Comparison of ENCODE assay signal across 19 cellular contexts in genomic region chr2:150051004-150051403, GRCh38.
DNase-seq lines count a peak whose midpoint lies in the region; ATAC-seq and TF ChIP-seq lines count a peak whose summit lies in the region.
"Had no signal": no experiment of that assay in that cellular context is flagged by ENCODE, and none has a peak within 500 bp of the region (broad histone marks: within the 10 kb centered on the region; RNA-seq: fewer than 3 reads in every experiment).

No MANE protein-coding gene starts in this region.

- ATAC-seq in GM18519 (IDR thresholded peaks at IDR 0.05; ENCODE audit: low FRiP score, unreplicated experiment) (peak; percentile 49), GM19468 (IDR thresholded peaks at IDR 0.05; ENCODE audit: extremely low read depth, unreplicated experiment) (peak; percentile 14), HG03342 (IDR thresholded peaks at IDR 0.05; ENCODE audit: unreplicated experiment) (peak; percentile 78)
- ATAC-seq: GM23338, left lung, natural killer cell, WTC11 had no signal

- H3K9me3 ChIP-seq in smooth muscle cell (replicated peaks; ENCODE audit: low read depth) (no peaks in the 10 kb centered on the region), GM23248 (ENCODE audit: low read depth) (no peaks in the 10 kb centered on the region), ascending aorta (no peaks in the 10 kb centered on the region)
- H3K9me3 ChIP-seq: left lung, right atrium auricular region, stomach, tibial nerve had no signal

- H3K4me3 ChIP-seq in smooth muscle cell = no peak overlapping the region
- no peak overlapping the region for H3K4me3 ChIP-seq in GM23248
- H3K4me3 ChIP-seq in ascending aorta = no peak overlapping the region
- H3K4me3 ChIP-seq: GM23338, left lung, right atrium auricular region, stomach, tibial nerve had no signal

- no peaks in the 10 kb centered on the region for H3K79me2 ChIP-seq in smooth muscle cell (ENCODE audit: low read depth)
- no peaks in the 10 kb centered on the region for H3K79me2 ChIP-seq in GM23248 (ENCODE audit: insufficient read depth)

- H3K27ac ChIP-seq in smooth muscle cell (ENCODE audit: low read depth) (no peak overlapping the region), GM23248 (no peak overlapping the region), ascending aorta (no peak overlapping the region)
- H3K27ac ChIP-seq: left lung, right atrium auricular region, stomach, tibial nerve had no signal

- intact Hi-C loops in ascending aorta (cut with DNase I) = no loop called here

- no peaks in the 10 kb centered on the region for H3K36me3 ChIP-seq in smooth muscle cell (ENCODE audit: low read depth)
- no peaks in the 10 kb centered on the region for H3K36me3 ChIP-seq in GM23248 (ENCODE audit: low read depth)
- H3K36me3 ChIP-seq in ascending aorta = no peaks in the 10 kb centered on the region
- H3K36me3 ChIP-seq: left lung, right atrium auricular region, stomach, tibial nerve had no signal

- no peaks in the 10 kb centered on the region for H3K27me3 ChIP-seq in smooth muscle cell (ENCODE audit: low read depth)
- no peaks in the 10 kb centered on the region for H3K27me3 ChIP-seq in GM23248 (replicated peaks; ENCODE audit: insufficient read depth)
- H3K27me3 ChIP-seq in ascending aorta = no peaks in the 10 kb centered on the region
- H3K27me3 ChIP-seq: left lung, right atrium auricular region, stomach, tibial nerve had no signal

- no peaks in the 10 kb centered on the region for H3F3A ChIP-seq in smooth muscle cell (ENCODE audit: low read depth)
- peaks cover 10% of the 10 kb centered on the region for H3F3A ChIP-seq in GM23248 (ENCODE audit: insufficient read depth)

- H4K20me1 ChIP-seq in smooth muscle cell (ENCODE audit: low read depth) (no peaks in the 10 kb centered on the region), GM23248 (ENCODE audit: insufficient read depth) (no peaks in the 10 kb centered on the region)

- in situ Hi-C loops in GM23248 (cut with MboI) = no loop called here

- H2AFZ ChIP-seq in smooth muscle cell (ENCODE audit: low read depth) (no peak overlapping the region), GM23248 (no peak overlapping the region)
- H2AFZ ChIP-seq: GM23338 had no signal

- no peak for TF ChIP-seq CTCF in smooth muscle cell (IDR thresholded peaks at IDR 0.05; ENCODE audit: borderline replicate concordance, insufficient read depth, poor library complexity, severe bottlenecking)
- no peak for TF ChIP-seq CTCF in ascending aorta (IDR thresholded peaks at IDR 0.05)

- peaks cover 11% of the 10 kb centered on the region for H3K4me1 ChIP-seq in smooth muscle cell (ENCODE audit: low read depth)
- H3K4me1 ChIP-seq in GM23248 (ENCODE audit: insufficient read depth) = peaks cover 20% of the 10 kb centered on the region
- H3K4me1 ChIP-seq in ascending aorta = no peaks in the 10 kb centered on the region
- H3K4me1 ChIP-seq: left lung, right atrium auricular region, stomach, tibial nerve had no signal

- H3K9ac ChIP-seq in smooth muscle cell (ENCODE audit: low read depth) (no peak overlapping the region), GM23248 (no peak overlapping the region)

- H3K4me2 ChIP-seq in smooth muscle cell (no peak overlapping the region), GM23248 (ENCODE audit: unreplicated experiment) (no peak overlapping the region)
- H3K4me2 ChIP-seq: GM23338 had no signal

- no peaks in the 10 kb centered on the region for H3K9me2 ChIP-seq in GM23248 (ENCODE audit: insufficient read depth)

- peak; percentile 49 for DNase-seq in amniotic epithelial cell (ENCODE audit: low read depth)
- DNase-seq in smooth muscle cell (lab: John Stamatoyannopoulos, UW; ENCODE audit: unreplicated experiment) = no peak
- no peak for DNase-seq in GM23248
- no peak for DNase-seq in ascending aorta (ENCODE audit: low spot score in 2 of 2)
- DNase-seq: effector CD4-positive, alpha-beta T cell; foreskin fibroblast; Kasumi-1; left lung; natural killer cell; NCI-H1105; NCI-H510A treated with DMSO at 0.1 percent for 48 hours; stomach had no signal

Comparison
In these comparisons a context has a peak if more than half of its experiments do, and no peak if none do; other contexts are left out.
1. ATAC-seq: peak in every context shown above with its lines; median percentile 78 in HG03342; 49 in GM18519; 14 in GM19468.